ENCODE assay signal across 10 cellular contexts in genomic region chr3:52531636-52532516, GRCh38. TPM values are rescaled to one million over a fixed set of nuclear protein-coding genes. Genes with fewer than 3 reads are reported as not detected.
DNase-seq lines count a peak whose midpoint lies in the region; ATAC-seq, FAIRE-seq and TF ChIP-seq lines count a peak whose summit lies in the region.
"Had no signal": no experiment of that assay in that cellular context is flagged by ENCODE, and none has a peak within 500 bp of the region (broad histone marks: within the 10 kb centered on the region; RNA-seq: fewer than 3 reads in every experiment).

No MANE protein-coding gene starts in this region.

- POLR2A ChIA-PET in activated B cell treated with CpG ODN at 0.5 μM for 24 hours (lab: Charles Lee), result interaction anchor here (0.5 to 0.6 kb wide), 2 partner anchors 521 to 564 kb away, joined by 3 to 5 read pairs; no protein-coding TSS in a partner anchor

- H3K27ac ChIP-seq in heart left ventricle, result peak overlapping the region; percentile 16 to 93 (median 84)

- H3K36me3 Mint-ChIP-seq in activated B cell treated with CpG ODN at 0.5 μM for 24 hours (ENCODE audit: low read depth), result peaks cover 4% of the 10 kb centered on the region
- peaks cover 43% of the 10 kb centered on the region for H3K36me3 Mint-ChIP-seq in stimulated activated effector memory CD8-positive, alpha-beta T cell treated with anti-CD3 and anti-CD28 coated beads, Interleukin-12 subunit alpha, Interleukin-12 subunit beta, amount 100 ng/mL, for 72 hours

- H3K4me3 Mint-ChIP-seq in activated B cell treated with CpG ODN at 0.5 μM for 24 hours, result peak overlapping the region; percentile 73
- peak overlapping the region; percentile 97 for H3K4me3 Mint-ChIP-seq in stimulated activated effector memory CD8-positive, alpha-beta T cell treated with anti-CD3 and anti-CD28 coated beads, Interleukin-12 subunit alpha, Interleukin-12 subunit beta, amount 100 ng/mL, for 72 hours

- H3K4me1 Mint-ChIP-seq in activated B cell treated with CpG ODN at 0.5 μM for 24 hours, result peaks cover 20% of the 10 kb centered on the region
- peaks cover 24% of the 10 kb centered on the region for H3K4me1 Mint-ChIP-seq in stimulated activated effector memory CD8-positive, alpha-beta T cell treated with anti-CD3 and anti-CD28 coated beads, Interleukin-12 subunit alpha, Interleukin-12 subunit beta, amount 100 ng/mL, for 72 hours

- DNase-seq in H54 (ENCODE audit: insufficient read length, low spot score) (peak; percentile 14), activated B cell treated with CpG ODN at 0.5 μM for 24 hours (no peak), heart left ventricle (peak in 2 of 5 donors; percentile 19 to 21), CD1c-positive myeloid dendritic cell (ENCODE audit: extremely low spot score) (no peak), NCI-H2196 (lab: John Stamatoyannopoulos, UW; ENCODE audit: unreplicated experiment) (no peak), HUDEP-2 (lab: John Stamatoyannopoulos, UW; ENCODE audit: unreplicated experiment in 76 of 76) (no peak)
- DNase-seq in stimulated activated effector memory CD8-positive, alpha-beta T cell treated with anti-CD3 and anti-CD28 coated beads, Interleukin-12 subunit alpha, Interleukin-12 subunit beta, amount 100 ng/mL, for 72 hours (ENCODE audit: low spot score in 2 of 2), result no peak
- DNase-seq: stimulated activated CD4-positive, alpha-beta T cell treated with anti-CD3 and anti-CD28 coated beads, Interleukin-12 subunit alpha, Interleukin-12 subunit beta, amount 100 ng/mL, for 4 hours had no signal

- peaks cover 0 to 80% (median 55%) of the 10 kb centered on the region in 12 donors for H3K4me1 ChIP-seq in heart left ventricle

- TF ChIP-seq CTCF in activated B cell treated with CpG ODN at 0.5 μM for 24 hours (IDR thresholded peaks at IDR 0.05) (no peak), heart left ventricle (IDR thresholded peaks at IDR 0.05) (no peak)

- no peaks in the 10 kb centered on the region for H3K9me3 Mint-ChIP-seq in activated B cell treated with CpG ODN at 0.5 μM for 24 hours
- H3K9me3 Mint-ChIP-seq in stimulated activated effector memory CD8-positive, alpha-beta T cell treated with anti-CD3 and anti-CD28 coated beads, Interleukin-12 subunit alpha, Interleukin-12 subunit beta, amount 100 ng/mL, for 72 hours, result no peaks in the 10 kb centered on the region
- H3K9me3 Mint-ChIP-seq: activated naive CD4-positive, alpha-beta T cell treated with anti-CD3 and anti-CD28 coated beads, Interleukin-2, amount 50 U/mL, for 72 hours had no signal

- H3K27me3 ChIP-seq in heart left ventricle, result no peaks in the 10 kb centered on the region

- WGBS in heart left ventricle, 4 donors, result 76 to 86% (median 81%) methylated on average over 6 to 16 of the region's 16 CpGs

- no peaks in the 10 kb centered on the region for H3K9me3 ChIP-seq in heart left ventricle

- peak overlapping the region in 9 of 12 donors; percentile 60 to 75 (median 66) for H3K4me3 ChIP-seq in heart left ventricle

- CTCF ChIA-PET in activated B cell treated with CpG ODN at 0.5 μM for 24 hours (lab: Charles Lee), result no interaction called here

- TF ChIP-seq POLR2A in H54 (IDR thresholded peaks at IDR 0.05; ENCODE audit: low read depth, low read length), result no peak
- TF ChIP-seq POLR2A in heart left ventricle (IDR thresholded peaks at IDR 0.05), result no peak

- H3K36me3 ChIP-seq in heart left ventricle, result peaks cover 0 to 18% (median 10%) of the 10 kb centered on the region in 9 donors

- ATAC-seq in activated B cell treated with CpG ODN at 0.5 μM for 24 hours (ENCODE audit: low read depth), result no peak
- ATAC-seq in heart left ventricle, result no peak
- no peak for ATAC-seq in stimulated activated effector memory CD8-positive, alpha-beta T cell treated with anti-CD3 and anti-CD28 coated beads, Interleukin-12 subunit alpha, Interleukin-12 subunit beta, amount 100 ng/mL, for 72 hours
- no peak for ATAC-seq in GM19351 (IDR thresholded peaks at IDR 0.05; ENCODE audit: unreplicated experiment)
- ATAC-seq: activated naive CD4-positive, alpha-beta T cell treated with anti-CD3 and anti-CD28 coated beads, Interleukin-2, amount 50 U/mL, for 72 hours had no signal

- no peak overlapping the region for H3K27ac Mint-ChIP-seq in activated B cell treated with CpG ODN at 0.5 μM for 24 hours
- peak overlapping the region; percentile 89 for H3K27ac Mint-ChIP-seq in stimulated activated effector memory CD8-positive, alpha-beta T cell treated with anti-CD3 and anti-CD28 coated beads, Interleukin-12 subunit alpha, Interleukin-12 subunit beta, amount 100 ng/mL, for 72 hours

- no peak for FAIRE-seq in H54 (lab: Jason Lieb, UNC)

- no peaks in the 10 kb centered on the region for H3K27me3 Mint-ChIP-seq in activated B cell treated with CpG ODN at 0.5 μM for 24 hours

- intact Hi-C loops in activated B cell treated with CpG ODN at 0.5 μM for 24 hours (cut with micrococcal nuclease), result loop anchor here (10.0 kb wide), 5 partner anchors 243 to 633 kb away; partner anchors contain the start of genes ACY1, ITIH1, NEK4 and POC1A
- intact Hi-C loops in heart left ventricle (cut with DNase I), result loop anchor here in 3 of 10 donors (2.0 to 5.0 kb wide), 3 partner anchors 35 to 50 kb away; partner anchors contain the start of gene STAB1 (in 1 of the 3)

RNA-seq across cellular contexts. Expression of gene NT5DC2, which starts 1.8 kb away (rescaled TPM):
- total RNA-seq in activated B cell treated with CpG ODN at 0.5 μM for 24 hours (9.5 and 9.9 TPM in 2 replicates), heart left ventricle (10 to 100 TPM; 22.8 to 99.6 (median 52.7) TPM)
- polyA plus RNA-seq in heart left ventricle, result 10 to 100 TPM; 61.1 to 92.7 TPM

RNA-seq across cellular contexts. Expression of gene UQCC5, which starts 4.5 kb away (rescaled TPM):
- total RNA-seq in activated B cell treated with CpG ODN at 0.5 μM for 24 hours (11.7 and 13.6 TPM in 2 replicates), heart left ventricle (10 to 100 TPM in 8 of 9 donors, 1 to 10 TPM in 1; 2.0 to 73.0 (median 59.2) TPM)
- polyA plus RNA-seq in heart left ventricle, result 100 to 1,000 TPM in 1 of 2 donors, 10 to 100 TPM in 1; 45.2 to 113 TPM

RNA-seq across cellular contexts. Expression of gene STAB1, which starts 36.7 kb away (rescaled TPM):
- total RNA-seq in activated B cell treated with CpG ODN at 0.5 μM for 24 hours (0.64 and 0.71 TPM in 2 replicates), heart left ventricle (100 to 1,000 TPM in 2 of 9 donors, 10 to 100 TPM in 7; 34.1 to 351 (median 50.6) TPM)
- 10 to 100 TPM; 41.0 to 79.1 TPM for polyA plus RNA-seq in heart left ventricle

Comparison
In these comparisons a context has a peak if more than half of its experiments do, and no peak if none do; other contexts are left out.
1. RNA of gene STAB1, which starts 36.7 kb away (total RNA-seq): 34.1 to 351 TPM in heart left ventricle; 0.64 to 0.71 TPM in activated B cell treated with CpG ODN at 0.5 μM for 24 hours; every median in the first group is over 10 times any median in the second.